ENCODE assay signal across 12 cellular contexts in genomic region chr7:120395526-120396019, GRCh38.
DNase-seq lines count a peak whose midpoint lies in the region; ATAC-seq and TF ChIP-seq lines count a peak whose summit lies in the region.
"Had no signal": no experiment of that assay in that cellular context is flagged by ENCODE, and none has a peak within 500 bp of the region (broad histone marks: within the 10 kb centered on the region; RNA-seq: fewer than 3 reads in every experiment).

No MANE protein-coding gene starts in this region.

- H3K27me3 Mint-ChIP-seq in activated T-cell treated with anti-CD3 and anti-CD28 coated beads, Interleukin-2, amount 50 U/mL, for 72 hours (ENCODE audit: low read depth), result no peaks in the 10 kb centered on the region

- no peak overlapping the region for H3K4me3 Mint-ChIP-seq in activated T-cell treated with anti-CD3 and anti-CD28 coated beads, Interleukin-2, amount 50 U/mL, for 72 hours

- H3K27ac ChIP-seq in esophagus muscularis mucosa (replicated peaks in 1 of 4), result no peak overlapping the region
- H3K27ac ChIP-seq: SK-N-MC, skin epidermis had no signal

- TF ChIP-seq CTCF in GM13976 (IDR thresholded peaks at IDR 0.05; ENCODE audit: borderline replicate concordance, control extremely low read depth, extremely low read depth, insufficient read depth, missing control alignments), result no peak
- no peak for TF ChIP-seq CTCF in esophagus muscularis mucosa (IDR thresholded peaks at IDR 0.05)
- no peak for TF ChIP-seq CTCF in foreskin fibroblast (IDR thresholded peaks at IDR 0.05; ENCODE audit: low read depth, low read length)

- peaks cover 5 to 6% of the 10 kb centered on the region in 2 donors for H3K9me3 Mint-ChIP-seq in activated T-cell treated with anti-CD3 and anti-CD28 coated beads, Interleukin-2, amount 50 U/mL, for 72 hours

- in situ Hi-C loops in GM13976 (cut with MboI; ENCODE audit: low sequenced_read_pairs, unreplicated experiment), result loop anchor here (10.0 kb wide), 1 partner anchor 121 kb away; the partner anchor contains the start of gene KCND2

- 78% methylated on average over 3 of the region's 3 CpGs for WGBS in esophagus muscularis mucosa

- no peak for TF ChIP-seq EP300 in esophagus muscularis mucosa (IDR thresholded peaks at IDR 0.05)

- intact Hi-C loops in esophagus muscularis mucosa (cut with DNase I), result no loop called here

- no peak overlapping the region for H3K4me3 ChIP-seq in esophagus muscularis mucosa
- no peak overlapping the region for H3K4me3 ChIP-seq in foreskin fibroblast (ENCODE audit: low read depth in 1 of 2, low read length in 2 of 2)
- H3K4me3 ChIP-seq: SK-N-MC, skin epidermis had no signal

- no peaks in the 10 kb centered on the region for H3K36me3 ChIP-seq in esophagus muscularis mucosa
- H3K36me3 ChIP-seq: BE2C had no signal

- no peak overlapping the region for H3K27ac Mint-ChIP-seq in activated T-cell treated with anti-CD3 and anti-CD28 coated beads, Interleukin-2, amount 50 U/mL, for 72 hours

- no peak for TF ChIP-seq POLR2A in esophagus muscularis mucosa (IDR thresholded peaks at IDR 0.05; ENCODE audit: low read depth)

- DNase-seq in GM13976 (ENCODE audit: low spot score), result peak; percentile 2
- DNase-seq in activated T-cell treated with anti-CD3 and anti-CD28 coated beads, Interleukin-2, amount 50 U/mL, for 72 hours, result no peak
- DNase-seq in SW 1271 (lab: John Stamatoyannopoulos, UW), result no peak
- no peak for DNase-seq in esophagus muscularis mucosa (ENCODE audit: extremely low spot score)
- no peak for DNase-seq in foreskin fibroblast
- DNase-seq: BE2C, NCI-H226 had no signal

- H3K36me3 Mint-ChIP-seq in activated T-cell treated with anti-CD3 and anti-CD28 coated beads, Interleukin-2, amount 50 U/mL, for 72 hours (ENCODE audit: insufficient read depth in 2 of 2), result peaks cover 0 to 2% of the 10 kb centered on the region in 2 donors

- H3K27me3 ChIP-seq in esophagus muscularis mucosa, result no peaks in the 10 kb centered on the region
- H3K27me3 ChIP-seq: BE2C had no signal

- no peaks in the 10 kb centered on the region for H3K4me1 ChIP-seq in esophagus muscularis mucosa
- H3K4me1 ChIP-seq: BE2C had no signal

- peak; percentile 88 for ATAC-seq in GM19351 (IDR thresholded peaks at IDR 0.05; ENCODE audit: unreplicated experiment)
- ATAC-seq in HG02798 (IDR thresholded peaks at IDR 0.05; ENCODE audit: poor library complexity, unreplicated experiment), result peak; percentile 93
- ATAC-seq in HG03469 (IDR thresholded peaks at IDR 0.05; ENCODE audit: unreplicated experiment), result peak; percentile 89
- no peak for ATAC-seq in activated T-cell treated with anti-CD3 and anti-CD28 coated beads, Interleukin-2, amount 50 U/mL, for 72 hours (replicated peaks in 1 of 2)

- no peaks in the 10 kb centered on the region for H3K9me3 ChIP-seq in esophagus muscularis mucosa
- H3K9me3 ChIP-seq: BE2C had no signal

- no peaks in the 10 kb centered on the region for H3K4me1 Mint-ChIP-seq in activated T-cell treated with anti-CD3 and anti-CD28 coated beads, Interleukin-2, amount 50 U/mL, for 72 hours (ENCODE audit: low read depth)

Comparison
In these comparisons a context has a peak if more than half of its experiments do, and no peak if none do; other contexts are left out.
1. ATAC-seq: peak in GM19351 (single experiment), HG02798 (single experiment) and HG03469 (single experiment); none in activated T-cell treated with anti-CD3 and anti-CD28 coated beads, Interleukin-2, amount 50 U/mL, for 72 hours (0 of 2).